Comparison of ENCODE assay signal across 8 cellular contexts in genomic region chr1:217333939-217334338, GRCh38.
DNase-seq lines count a peak whose midpoint lies in the region; ATAC-seq and FAIRE-seq lines count a peak whose summit lies in the region.

No MANE protein-coding gene starts in this region.

- peak; percentile 49 for DNase-seq in DMS53 treated with DMSO at 0.1 percent for 48 hours (lab: John Stamatoyannopoulos, UW; ENCODE audit: unreplicated experiment)
- peak; percentile 49 for DNase-seq in RPMI8226
- peak; percentile 25 for DNase-seq in glomerular visceral epithelial cell (ENCODE audit: extremely low spot score)
- peak; percentile 43 for DNase-seq in urothelium cell line (ENCODE audit: low spot score)
- DNase-seq in CD8-positive, alpha-beta memory T cell = no peak
- no peak for DNase-seq in activated naive CD4-positive, alpha-beta T cell treated with anti-CD3 and anti-CD28 coated beads, Interleukin-2, amount 50 U/mL, for 72 hours (ENCODE audit: low spot score in 2 of 2)

- no peaks in the 10 kb centered on the region for H3K4me1 Mint-ChIP-seq in CD8-positive, alpha-beta memory T cell

- H3K4me3 Mint-ChIP-seq in CD8-positive, alpha-beta memory T cell = no peak overlapping the region

- FAIRE-seq in urothelium cell line (lab: Jason Lieb, UNC) = no peak

- ATAC-seq in GM19351 (IDR thresholded peaks at IDR 0.05; ENCODE audit: unreplicated experiment) = peak; percentile 95
- peak; percentile 82 for ATAC-seq in HG03565 (IDR thresholded peaks at IDR 0.05; ENCODE audit: unreplicated experiment)
- no peak for ATAC-seq in activated naive CD4-positive, alpha-beta T cell treated with anti-CD3 and anti-CD28 coated beads, Interleukin-2, amount 50 U/mL, for 72 hours

- POLR2A ChIA-PET in CD8-positive, alpha-beta memory T cell (lab: Charles Lee) = no interaction called here

- H3K27me3 ChIP-seq in CD8-positive, alpha-beta memory T cell (ENCODE audit: insufficient read depth, low read length, poor library complexity, severe bottlenecking) = no peaks in the 10 kb centered on the region

- no peaks in the 10 kb centered on the region for H3K36me3 Mint-ChIP-seq in CD8-positive, alpha-beta memory T cell
- H3K36me3 Mint-ChIP-seq in activated naive CD4-positive, alpha-beta T cell treated with anti-CD3 and anti-CD28 coated beads, Interleukin-2, amount 50 U/mL, for 72 hours = peaks cover 0 to 6% of the 10 kb centered on the region in 2 donors

- no peaks in the 10 kb centered on the region for H3K4me1 ChIP-seq in CD8-positive, alpha-beta memory T cell (ENCODE audit: insufficient read depth, low read length)

- no peak overlapping the region for H3K27ac ChIP-seq in CD8-positive, alpha-beta memory T cell (ENCODE audit: low read depth, low read length)

- no peak overlapping the region for H3K27ac Mint-ChIP-seq in CD8-positive, alpha-beta memory T cell
- H3K27ac Mint-ChIP-seq in activated naive CD4-positive, alpha-beta T cell treated with anti-CD3 and anti-CD28 coated beads, Interleukin-2, amount 50 U/mL, for 72 hours = no peak overlapping the region

- CTCF ChIA-PET in CD8-positive, alpha-beta memory T cell (lab: Charles Lee) = no interaction called here

- H3K9me3 ChIP-seq in CD8-positive, alpha-beta memory T cell (ENCODE audit: low read length) = no peaks in the 10 kb centered on the region

- H3K4me3 ChIP-seq in CD8-positive, alpha-beta memory T cell (ENCODE audit: low read length) = no peak overlapping the region

- peaks cover 0 to 1% of the 10 kb centered on the region in 2 donors for H3K27me3 Mint-ChIP-seq in CD8-positive, alpha-beta memory T cell

- peaks cover 2 to 7% (median 3%) of the 10 kb centered on the region in 5 donors for H3K9me3 Mint-ChIP-seq in CD8-positive, alpha-beta memory T cell
- H3K9me3 Mint-ChIP-seq in activated naive CD4-positive, alpha-beta T cell treated with anti-CD3 and anti-CD28 coated beads, Interleukin-2, amount 50 U/mL, for 72 hours = peaks cover 13 to 17% of the 10 kb centered on the region in 2 donors

- H3K36me3 ChIP-seq in CD8-positive, alpha-beta memory T cell (ENCODE audit: insufficient read depth, low read length) = no peaks in the 10 kb centered on the region

Comparison
In these comparisons a context has a peak if more than half of its experiments do, and no peak if none do; other contexts are left out.
1. DNase-seq: peak in DMS53 treated with DMSO at 0.1 percent for 48 hours (single experiment), RPMI8226 (single experiment), glomerular visceral epithelial cell (single experiment) and urothelium cell line (single experiment); none in CD8-positive, alpha-beta memory T cell (0 of 5) and activated naive CD4-positive, alpha-beta T cell treated with anti-CD3 and anti-CD28 coated beads, Interleukin-2, amount 50 U/mL, for 72 hours (0 of 2).
2. ATAC-seq: peak in GM19351 (single experiment) and HG03565 (single experiment); none in activated naive CD4-positive, alpha-beta T cell treated with anti-CD3 and anti-CD28 coated beads, Interleukin-2, amount 50 U/mL, for 72 hours (0 of 2).